In the genomic region with DNA sequence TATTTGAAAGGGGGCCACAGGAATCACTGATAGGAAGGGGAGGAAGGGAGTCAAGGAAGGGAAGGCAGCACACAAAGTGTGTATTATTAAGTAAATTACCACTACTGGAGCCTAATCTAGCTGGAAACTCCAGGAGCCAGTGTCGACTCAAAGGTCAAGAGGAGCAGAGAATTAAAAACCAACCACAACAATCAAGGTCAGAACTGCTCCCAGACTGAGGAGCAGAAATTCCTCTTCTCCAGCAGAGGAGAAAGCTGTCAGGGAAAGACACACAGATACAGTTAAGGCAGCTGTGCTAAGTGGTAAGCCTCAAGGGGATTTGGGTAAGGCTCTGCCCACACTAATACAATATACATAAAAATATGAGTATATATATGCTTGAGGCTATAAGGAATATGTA, we compare ENCODE assay signal across 27 cellular contexts.
DNase-seq lines count a peak whose midpoint lies in the region; ATAC-seq and FAIRE-seq lines count a peak whose summit lies in the region.
"Had no signal": no experiment of that assay in that cellular context is flagged by ENCODE, and none has a peak within 500 bp of the region (broad histone marks: within the 10 kb centered on the region; RNA-seq: fewer than 3 reads in every experiment).

No MANE protein-coding gene starts in this region.

- peak overlapping the region; percentile 9; the same call in 1 of the 2 replicates for H3K4me3 ChIP-seq in SK-N-MC
- H3K4me3 ChIP-seq in small intestine (ENCODE audit: low read depth in 1 of 2, low read length in 2 of 2): no peak overlapping the region
- H3K4me3 ChIP-seq: HAP-1, lower lobe of right lung, transverse colon had no signal

- DNase-seq in DMS53 (lab: John Stamatoyannopoulos, UW) (peak; percentile 5), DMS53 treated with DMSO at 0.1 percent for 48 hours (lab: John Stamatoyannopoulos, UW; ENCODE audit: unreplicated experiment) (no peak), SK-N-MC (ENCODE audit: low read depth, low spot score) (no peak), kidney glomerular epithelial cell (lab: John Stamatoyannopoulos, UW) (peak; percentile 68), small intestine (peak; percentile 2), T-helper 9 cell (no peak)
- DNase-seq: activated CD4-positive, alpha-beta T cell treated with anti-CD3 and anti-CD28 coated beads, Interleukin-2, amount 10 ng/mL, durations not matched to agents 24 days and 14 days; activated CD8-positive, alpha-beta memory T cell treated with anti-CD3 and anti-CD28 coated beads, Interleukin-2, amount 10 ng/mL, durations not matched to agents 7 days and 5 days; activated naive CD4-positive, alpha-beta T cell treated with anti-CD3 and anti-CD28 coated beads, Interleukin-2, amount 10 ng/mL, durations not matched to agents 7 days and 5 days; AML-193; DND-41; KBM-7; lower lobe of right lung; NCI-H524 treated with DMSO at 0.1 percent for 48 hours; occipital lobe; OCI-M1; retina; SHP77 treated with DMSO at 0.1 percent for 48 hours; stimulated activated CD4-positive, alpha-beta T cell treated with anti-CD3 and anti-CD28 coated beads, Interleukin-12 subunit alpha, Interleukin-12 subunit beta, amount 100 ng/mL, for 4 hours; stimulated activated CD4-positive, alpha-beta T cell treated with anti-CD3 and anti-CD28 coated beads, Interleukin-4, amount 100 ng/mL, for 4 hours; stimulated activated naive CD8-positive, alpha-beta T cell treated with anti-CD3 and anti-CD28 coated beads, Interleukin-15, amount 100 ng/mL, for 72 hours; transverse colon had no signal

- peak overlapping the region; percentile 31 for H3K9ac ChIP-seq in SK-N-MC (ENCODE audit: insufficient read length)

- H3K9me3 ChIP-seq in SK-N-MC (ENCODE audit: low read depth, low read length) (no peaks in the 10 kb centered on the region), small intestine (ENCODE audit: control insufficient read depth, low read depth) (no peaks in the 10 kb centered on the region)
- H3K9me3 ChIP-seq: HAP-1, lower lobe of right lung, transverse colon had no signal

- FAIRE-seq in small intestine (lab: Jason Lieb, UNC): no peak
- FAIRE-seq: GM12892 had no signal

- no peaks in the 10 kb centered on the region for H3K4me1 ChIP-seq in small intestine (ENCODE audit: control insufficient read depth in 2 of 2, insufficient read depth in 1 of 2, low read depth in 1 of 2, low read length in 1 of 2)
- H3K4me1 ChIP-seq: lower lobe of right lung had no signal

- 8 to 38% (median 16%) methylated on average over 1 of the region's 1 CpG for WGBS in small intestine, 3 donors

- no peak for ATAC-seq in HG03196 (IDR thresholded peaks at IDR 0.05; ENCODE audit: unreplicated experiment)
- no peak for ATAC-seq in GM21423 (IDR thresholded peaks at IDR 0.05; ENCODE audit: unreplicated experiment)
- ATAC-seq: activated CD8-positive, alpha-beta memory T cell treated with anti-CD3 and anti-CD28 coated beads, Interleukin-2, amount 10 ng/mL, durations not matched to agents 7 days and 5 days; lower lobe of right lung; stimulated activated naive CD8-positive, alpha-beta T cell treated with anti-CD3 and anti-CD28 coated beads, Interleukin-15, amount 100 ng/mL, for 72 hours had no signal

- H3K27me3 ChIP-seq in small intestine (ENCODE audit: control insufficient read depth in 2 of 2, insufficient read depth in 2 of 2, low read length in 2 of 2): no peaks in the 10 kb centered on the region
- H3K27me3 ChIP-seq: transverse colon had no signal

- no peaks in the 10 kb centered on the region; the same call in 1 of the 2 replicates for H3K36me3 ChIP-seq in SK-N-MC (ENCODE audit: insufficient read depth, low read length)
- no peaks in the 10 kb centered on the region for H3K36me3 ChIP-seq in small intestine (ENCODE audit: control insufficient read depth in 2 of 2, insufficient read depth in 2 of 2, low read length in 2 of 2)
- H3K36me3 ChIP-seq: HAP-1, lower lobe of right lung, transverse colon had no signal

- H3K27ac ChIP-seq in SK-N-MC: peak overlapping the region; percentile 86
- no peak overlapping the region for H3K27ac ChIP-seq in small intestine (ENCODE audit: low read depth in 1 of 2, low read length in 1 of 2)
- H3K27ac ChIP-seq: 22Rv1, lower lobe of right lung, transverse colon had no signal

Comparison
In these comparisons a context has a peak if more than half of its experiments do, and no peak if none do; other contexts are left out.
1. DNase-seq: peak in DMS53 (single experiment), kidney glomerular epithelial cell (single experiment) and small intestine (single experiment); none in DMS53 treated with DMSO at 0.1 percent for 48 hours (single experiment), SK-N-MC (single experiment) and T-helper 9 cell (single experiment).